Comparison of ENCODE assay signal across 22 cellular contexts in genomic region chr1:57494679-57495078, GRCh38.
"Had no signal": no experiment of that assay in that cellular context is flagged by ENCODE, and none has a peak within 500 bp of the region (broad histone marks: within the 10 kb centered on the region; RNA-seq: fewer than 3 reads in every experiment).

No MANE protein-coding gene starts in this region.

- H3K36me3 Mint-ChIP-seq: mesothelial cell of epicardium; stimulated activated effector memory CD8-positive, alpha-beta T cell treated with anti-CD3 and anti-CD28 coated beads, Interleukin-12 subunit alpha, Interleukin-12 subunit beta, amount 100 ng/mL, for 72 hours; type B pancreatic cell had no signal

- H3K4me1 ChIP-seq: body of pancreas, right atrium auricular region, stomach had no signal

- H3K27ac Mint-ChIP-seq: activated naive CD4-positive, alpha-beta T cell treated with anti-CD3 and anti-CD28 coated beads, Interleukin-2, amount 50 U/mL, for 72 hours; activated T-helper 1 cell treated with anti-CD3 and anti-CD28 coated beads, Interleukin-12 subunit alpha, Interleukin-12 subunit beta, Interleukin-2, Interleukin-4 antibody, amounts not matched to agents 30 ng/mL and 10 ng/mL and 1 ng/mL, durations not matched to agents 14 hours and 24 hours and 36 hours; effector memory CD8-positive, alpha-beta T cell; mesothelial cell of epicardium; nephron; stimulated activated effector memory CD8-positive, alpha-beta T cell treated with anti-CD3 and anti-CD28 coated beads, Interleukin-12 subunit alpha, Interleukin-12 subunit beta, amount 100 ng/mL, for 72 hours; T-helper 17 cell; type B pancreatic cell had no signal

- DNase-seq: activated CD4-positive, alpha-beta T cell treated with anti-CD3 and anti-CD28 coated beads, Interleukin-2, amount 50 U/mL, for 4 hours; activated gamma-delta T cell treated with Interleukin-2 at 50 U/mL for 16 hours; amniotic stem cell; body of pancreas; effector memory CD8-positive, alpha-beta T cell; foreskin melanocyte; hypothalamus; islet precursor cell; occipital lobe; small intestine; stimulated activated CD4-positive, alpha-beta T cell treated with anti-CD3 and anti-CD28 coated beads, Interleukin-4, amount 100 ng/mL, for 1 hour; stomach; T-helper 17 cell had no signal

- H3K4me1 Mint-ChIP-seq: mesothelial cell of epicardium; nephron; stimulated activated effector memory CD8-positive, alpha-beta T cell treated with anti-CD3 and anti-CD28 coated beads, Interleukin-12 subunit alpha, Interleukin-12 subunit beta, amount 100 ng/mL, for 72 hours; T-helper 17 cell had no signal

- H3K36me3 ChIP-seq: right atrium auricular region, stomach had no signal

- H3K27me3 ChIP-seq: body of pancreas, right atrium auricular region had no signal

- H3K4me3 Mint-ChIP-seq: activated T-helper 1 cell treated with anti-CD3 and anti-CD28 coated beads, Interleukin-12 subunit alpha, Interleukin-12 subunit beta, Interleukin-2, Interleukin-4 antibody, amounts not matched to agents 30 ng/mL and 10 ng/mL and 1 ng/mL, durations not matched to agents 14 hours and 24 hours and 36 hours; effector memory CD8-positive, alpha-beta T cell; mesothelial cell of epicardium; nephron; stimulated activated effector memory CD8-positive, alpha-beta T cell treated with anti-CD3 and anti-CD28 coated beads, Interleukin-12 subunit alpha, Interleukin-12 subunit beta, amount 100 ng/mL, for 72 hours; T-helper 17 cell; type B pancreatic cell had no signal

- H3K4me3 ChIP-seq: body of pancreas, lung, right atrium auricular region, stomach had no signal

- H3K9me3 Mint-ChIP-seq: mesothelial cell of epicardium, nephron had no signal

- ATAC-seq: activated naive CD4-positive, alpha-beta T cell treated with anti-CD3 and anti-CD28 coated beads, Interleukin-2, amount 50 U/mL, for 72 hours; body of pancreas; effector memory CD8-positive, alpha-beta T cell; left lobe of liver; stimulated activated effector memory CD8-positive, alpha-beta T cell treated with anti-CD3 and anti-CD28 coated beads, Interleukin-12 subunit alpha, Interleukin-12 subunit beta, amount 100 ng/mL, for 72 hours; T-helper 17 cell had no signal

- H3K27ac ChIP-seq: body of pancreas, right atrium auricular region, stomach had no signal

- H3K27me3 Mint-ChIP-seq: T-helper 17 cell had no signal

- H3K9me3 ChIP-seq: body of pancreas, right atrium auricular region, stomach had no signal
